ENCODE assay signal across 3 cellular contexts in the genomic region with DNA sequence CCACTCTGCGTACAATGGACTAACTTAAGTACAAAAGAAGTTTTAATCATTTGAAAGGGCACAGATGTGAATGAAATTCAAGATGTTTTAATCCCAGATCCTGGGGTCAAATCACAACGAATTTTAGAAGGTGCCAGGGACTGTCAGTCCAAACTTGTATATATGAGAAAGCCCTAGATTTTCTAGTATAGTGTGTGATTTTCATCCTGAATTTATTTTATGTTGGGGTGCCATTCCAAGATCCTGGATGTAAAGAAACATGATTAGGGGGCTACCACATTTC.
TF ChIP-seq lines count a peak whose summit lies in the region.

No MANE protein-coding gene starts in this region.

TF ChIP-seq in SK-N-SH, 30 proteins besides CTCF, POLR2A, EP300 and RAD21 (continued from another document):
- TF ChIP-seq, protein P1, sequence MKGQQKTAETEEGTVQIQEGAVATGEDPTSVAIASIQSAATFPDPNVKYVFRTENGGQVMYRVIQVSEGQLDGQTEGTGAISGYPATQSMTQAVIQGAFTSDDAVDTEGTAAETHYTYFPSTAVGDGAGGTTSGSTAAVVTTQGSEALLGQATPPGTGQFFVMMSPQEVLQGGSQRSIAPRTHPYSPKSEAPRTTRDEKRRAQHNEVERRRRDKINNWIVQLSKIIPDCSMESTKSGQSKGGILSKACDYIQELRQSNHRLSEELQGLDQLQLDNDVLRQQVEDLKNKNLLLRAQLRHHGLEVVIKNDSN (IDR thresholded peaks at IDR 0.05; ENCODE audit: borderline replicate concordance, low read depth): no peak
- TF ChIP-seq NRF1 (IDR thresholded peaks at IDR 0.05; ENCODE audit: low read depth, low read length) (no peak), SIN3A (IDR thresholded peaks at IDR 0.05; ENCODE audit: borderline replicate concordance, low read depth, low read length) (no peak), EZH2phosphoT487 (IDR thresholded peaks at IDR 0.05; ENCODE audit: borderline replicate concordance, low read depth) (no peak), SMC3 (IDR thresholded peaks at IDR 0.05; ENCODE audit: low read depth, low read length) (no peak), GATA2 (CRISPR knock-in tag; IDR thresholded peaks at IDR 0.05) (no peak), RCOR1 (IDR thresholded peaks at IDR 0.05; ENCODE audit: low read length) (no peak), MAX (IDR thresholded peaks at IDR 0.05; ENCODE audit: low read depth) (no peak), MEF2A (IDR thresholded peaks at IDR 0.05; ENCODE audit: borderline replicate concordance, low read depth) (no peak), FOXJ3 (CRISPR knock-in tag; IDR thresholded peaks at IDR 0.05) (no peak), RXRA (IDR thresholded peaks at IDR 0.05; ENCODE audit: borderline replicate concordance, low read depth) (no peak), FOSL2 (IDR thresholded peaks at IDR 0.05; ENCODE audit: borderline replicate concordance, low read depth) (no peak), TEAD4 (IDR thresholded peaks at IDR 0.05; ENCODE audit: borderline replicate concordance, insufficient read depth) (no peak), NFIC (IDR thresholded peaks at IDR 0.05; ENCODE audit: borderline replicate concordance) (no peak), TAF1 (IDR thresholded peaks at IDR 0.05; ENCODE audit: borderline replicate concordance, low read depth, low read length) (no peak), FOXM1 (IDR thresholded peaks at IDR 0.05; ENCODE audit: low read depth) (no peak), YY1 (IDR thresholded peaks at IDR 0.05; ENCODE audit: low read depth) (no peak), RFX5 (IDR thresholded peaks at IDR 0.05; ENCODE audit: low read length) (no peak)
TF ChIP-seq in SK-N-SH: peak in this region for 0.

TF ChIP-seq in SK-N-SH treated with all-trans-retinoic acid at 6 μM for 48 hours, 23 proteins besides CTCF, POLR2A, EP300 and RAD21 (continued from another document):
- TF ChIP-seq, protein P2, sequence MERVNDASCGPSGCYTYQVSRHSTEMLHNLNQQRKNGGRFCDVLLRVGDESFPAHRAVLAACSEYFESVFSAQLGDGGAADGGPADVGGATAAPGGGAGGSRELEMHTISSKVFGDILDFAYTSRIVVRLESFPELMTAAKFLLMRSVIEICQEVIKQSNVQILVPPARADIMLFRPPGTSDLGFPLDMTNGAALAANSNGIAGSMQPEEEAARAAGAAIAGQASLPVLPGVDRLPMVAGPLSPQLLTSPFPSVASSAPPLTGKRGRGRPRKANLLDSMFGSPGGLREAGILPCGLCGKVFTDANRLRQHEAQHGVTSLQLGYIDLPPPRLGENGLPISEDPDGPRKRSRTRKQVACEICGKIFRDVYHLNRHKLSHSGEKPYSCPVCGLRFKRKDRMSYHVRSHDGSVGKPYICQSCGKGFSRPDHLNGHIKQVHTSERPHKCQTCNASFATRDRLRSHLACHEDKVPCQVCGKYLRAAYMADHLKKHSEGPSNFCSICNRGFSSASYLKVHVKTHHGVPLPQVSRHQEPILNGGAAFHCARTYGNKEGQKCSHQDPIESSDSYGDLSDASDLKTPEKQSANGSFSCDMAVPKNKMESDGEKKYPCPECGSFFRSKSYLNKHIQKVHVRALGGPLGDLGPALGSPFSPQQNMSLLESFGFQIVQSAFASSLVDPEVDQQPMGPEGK (CRISPR knock-in tag; IDR thresholded peaks at IDR 0.05; ENCODE audit: borderline replicate concordance): no peak
- TF ChIP-seq ZFP3 (CRISPR knock-in tag; IDR thresholded peaks at IDR 0.05): no peak
- TF ChIP-seq TCF4 (CRISPR knock-in tag; IDR thresholded peaks at IDR 0.05; ENCODE audit: borderline replicate concordance): no peak
- no peak for TF ChIP-seq CSRNP3 (CRISPR knock-in tag; IDR thresholded peaks at IDR 0.05)
- no peak for TF ChIP-seq PPARA (CRISPR knock-in tag; IDR thresholded peaks at IDR 0.05; ENCODE audit: borderline replicate concordance)
- no peak for TF ChIP-seq TOX (CRISPR knock-in tag; IDR thresholded peaks at IDR 0.05; ENCODE audit: borderline replicate concordance)
- no peak for TF ChIP-seq ARNTL (CRISPR knock-in tag; IDR thresholded peaks at IDR 0.05; ENCODE audit: borderline replicate concordance, low read depth)
- no peak for TF ChIP-seq SNAI2 (CRISPR knock-in tag; IDR thresholded peaks at IDR 0.05)

TF ChIP-seq in WTC11, 78 proteins besides CTCF, POLR2A, EP300 and RAD21 (continued from another document):
- TF ChIP-seq E2F1 (CRISPR knock-in tag; IDR thresholded peaks at IDR 0.05) (no peak), ZNF423 (CRISPR knock-in tag; IDR thresholded peaks at IDR 0.05) (no peak), SP1 (CRISPR knock-in tag; conservative IDR thresholded peaks at IDR 0.05) (no peak)
- TF ChIP-seq, protein P3, sequence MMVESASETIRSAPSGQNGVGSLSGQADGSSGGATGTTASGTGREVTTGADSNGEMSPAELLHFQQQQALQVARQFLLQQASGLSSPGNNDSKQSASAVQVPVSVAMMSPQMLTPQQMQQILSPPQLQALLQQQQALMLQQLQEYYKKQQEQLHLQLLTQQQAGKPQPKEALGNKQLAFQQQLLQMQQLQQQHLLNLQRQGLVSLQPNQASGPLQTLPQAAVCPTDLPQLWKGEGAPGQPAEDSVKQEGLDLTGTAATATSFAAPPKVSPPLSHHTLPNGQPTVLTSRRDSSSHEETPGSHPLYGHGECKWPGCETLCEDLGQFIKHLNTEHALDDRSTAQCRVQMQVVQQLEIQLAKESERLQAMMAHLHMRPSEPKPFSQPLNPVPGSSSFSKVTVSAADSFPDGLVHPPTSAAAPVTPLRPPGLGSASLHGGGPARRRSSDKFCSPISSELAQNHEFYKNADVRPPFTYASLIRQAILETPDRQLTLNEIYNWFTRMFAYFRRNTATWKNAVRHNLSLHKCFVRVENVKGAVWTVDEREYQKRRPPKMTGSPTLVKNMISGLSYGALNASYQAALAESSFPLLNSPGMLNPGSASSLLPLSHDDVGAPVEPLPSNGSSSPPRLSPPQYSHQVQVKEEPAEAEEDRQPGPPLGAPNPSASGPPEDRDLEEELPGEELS (CRISPR knock-in tag; IDR thresholded peaks at IDR 0.05): no peak
- TF ChIP-seq, protein P4, sequence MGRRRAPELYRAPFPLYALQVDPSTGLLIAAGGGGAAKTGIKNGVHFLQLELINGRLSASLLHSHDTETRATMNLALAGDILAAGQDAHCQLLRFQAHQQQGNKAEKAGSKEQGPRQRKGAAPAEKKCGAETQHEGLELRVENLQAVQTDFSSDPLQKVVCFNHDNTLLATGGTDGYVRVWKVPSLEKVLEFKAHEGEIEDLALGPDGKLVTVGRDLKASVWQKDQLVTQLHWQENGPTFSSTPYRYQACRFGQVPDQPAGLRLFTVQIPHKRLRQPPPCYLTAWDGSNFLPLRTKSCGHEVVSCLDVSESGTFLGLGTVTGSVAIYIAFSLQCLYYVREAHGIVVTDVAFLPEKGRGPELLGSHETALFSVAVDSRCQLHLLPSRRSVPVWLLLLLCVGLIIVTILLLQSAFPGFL (CRISPR knock-in tag; IDR thresholded peaks at IDR 0.05; ENCODE audit: borderline replicate concordance): no peak
